ENCODE assay signal across 1 cellular context in the genomic region with DNA sequence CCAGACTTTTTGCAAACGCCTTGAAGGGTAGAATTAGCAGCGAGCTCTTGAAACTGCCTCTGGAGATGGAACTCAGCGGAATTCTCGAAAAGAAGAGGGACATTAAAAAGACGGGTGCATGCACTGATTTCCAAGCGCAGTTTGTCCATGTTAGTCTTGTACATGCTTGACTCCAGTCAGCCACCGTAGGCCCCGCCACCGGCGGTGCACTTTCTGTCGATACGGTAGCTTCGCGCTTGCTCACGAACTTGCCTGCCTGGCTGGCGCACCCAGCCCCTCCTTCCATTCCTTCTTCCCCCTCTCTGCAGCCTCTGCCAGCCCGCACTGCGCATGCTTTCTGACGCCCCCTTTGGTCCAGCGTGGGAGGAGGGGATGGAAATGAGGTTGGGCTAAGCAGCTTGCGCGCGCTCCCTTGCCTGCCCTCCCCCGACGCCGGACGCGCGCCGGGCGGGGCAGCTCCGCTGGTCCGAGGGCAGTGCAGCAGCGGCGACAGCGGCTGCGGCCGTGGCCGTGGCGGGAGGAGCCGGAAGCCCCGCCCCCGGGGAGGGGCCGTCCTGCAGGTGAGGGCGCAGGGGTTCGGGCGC.
A peak's percentile ranks its signal among the peaks of the same experiment; 100 is the strongest.
TF ChIP-seq lines count a peak whose summit lies in the region.

Gene ZNF575, plus strand, starts transcription at position 227 of the 584 bp plus-strand sequence. CDS start 1,235 bp downstream, outside the sequence.

TF ChIP-seq in IMR-90, 13 proteins besides CTCF, POLR2A, EP300 and RAD21:
- TF ChIP-seq RCOR1 (IDR thresholded peaks at IDR 0.05; ENCODE audit: insufficient replicate concordance, low read length) (peak; percentile 44), MXI1 (IDR thresholded peaks at IDR 0.05; ENCODE audit: borderline replicate concordance, low read depth, low read length) (no peak), MAFK (IDR thresholded peaks at IDR 0.05; ENCODE audit: low read depth, low read length) (no peak), NFE2L2 (IDR thresholded peaks at IDR 0.05; ENCODE audit: low read depth, low read length) (no peak), MAZ (IDR thresholded peaks at IDR 0.05; ENCODE audit: borderline replicate concordance, low read depth, low read length) (peak; percentile 89; the same call in 1 of the 2 replicates), SMC3 (IDR thresholded peaks at IDR 0.05; ENCODE audit: low read depth, low read length) (no peak)
